9 cellular contexts compared by ENCODE assay signal in the genomic region with DNA sequence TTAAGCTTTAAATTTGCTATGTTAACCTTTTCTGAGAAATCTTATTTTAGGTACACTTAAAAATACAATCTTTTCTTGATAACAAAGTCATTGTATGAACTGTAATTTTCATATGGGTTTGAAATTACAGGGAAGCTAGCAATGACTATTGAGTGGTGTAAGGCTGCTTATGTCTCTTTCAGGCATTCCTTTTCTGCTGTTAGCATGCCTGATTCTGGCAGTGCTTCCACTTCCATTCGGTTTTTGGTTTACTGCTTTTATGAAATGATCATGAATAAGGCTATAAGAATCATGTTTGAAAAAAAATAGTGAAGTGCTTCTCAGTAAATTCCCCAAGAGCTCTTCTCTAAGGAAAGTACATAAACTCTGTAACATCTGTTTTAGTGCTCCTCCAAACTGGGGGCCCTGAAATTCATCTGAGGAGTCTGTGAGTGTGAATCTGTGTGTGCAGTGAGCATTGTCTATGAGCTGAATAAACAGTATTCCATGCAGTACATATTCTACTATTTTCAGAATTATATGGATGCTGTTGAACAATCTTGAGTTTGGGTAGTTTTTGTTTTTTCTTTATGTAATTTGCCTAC.
DNase-seq lines count a peak whose midpoint lies in the region; ATAC-seq lines count a peak whose summit lies in the region.
"Had no signal": no experiment of that assay in that cellular context is flagged by ENCODE, and none has a peak within 500 bp of the region (broad histone marks: within the 10 kb centered on the region; RNA-seq: fewer than 3 reads in every experiment).

No MANE protein-coding gene starts in this region.

- peak overlapping the region; percentile 61 for H3K27ac ChIP-seq in SK-N-MC
- H3K27ac ChIP-seq in CD8-positive, alpha-beta memory T cell (ENCODE audit: low read depth, low read length) = no peak overlapping the region

- CTCF ChIA-PET in CD8-positive, alpha-beta memory T cell (lab: Charles Lee) = no interaction called here

- H3K4me1 Mint-ChIP-seq in CD8-positive, alpha-beta memory T cell = peaks cover 10 to 23% (median 13%) of the 10 kb centered on the region in 3 donors

- H3K36me3 ChIP-seq in SK-N-MC (ENCODE audit: insufficient read depth, low read length) = no peaks in the 10 kb centered on the region; the same call in 1 of the 2 replicates
- H3K36me3 ChIP-seq in CD8-positive, alpha-beta memory T cell (ENCODE audit: insufficient read depth, low read length) = no peaks in the 10 kb centered on the region

- POLR2A ChIA-PET in CD8-positive, alpha-beta memory T cell (lab: Charles Lee) = no interaction called here

- no peaks in the 10 kb centered on the region for H3K27me3 ChIP-seq in CD8-positive, alpha-beta memory T cell (ENCODE audit: insufficient read depth, low read length, poor library complexity, severe bottlenecking)

- H3K9me3 ChIP-seq in SK-N-MC (ENCODE audit: low read depth, low read length) = no peaks in the 10 kb centered on the region
- no peaks in the 10 kb centered on the region for H3K9me3 ChIP-seq in CD8-positive, alpha-beta memory T cell (ENCODE audit: low read length)

- peaks cover 0 to 3% (median 0%) of the 10 kb centered on the region in 5 donors for H3K9me3 Mint-ChIP-seq in CD8-positive, alpha-beta memory T cell

- peak; percentile 23 for ATAC-seq in HG02678 (IDR thresholded peaks at IDR 0.05; ENCODE audit: unreplicated experiment)

- H3K27me3 Mint-ChIP-seq in CD8-positive, alpha-beta memory T cell = no peaks in the 10 kb centered on the region

- H3K9ac ChIP-seq in SK-N-MC (ENCODE audit: insufficient read length) = peak overlapping the region; percentile 28

- no peak overlapping the region for H3K4me3 Mint-ChIP-seq in CD8-positive, alpha-beta memory T cell

- DNase-seq in NCI-H2227 treated with DMSO at 0.1 percent for 48 hours (lab: John Stamatoyannopoulos, UW) (peak; percentile 12), NCI-H2227 (lab: John Stamatoyannopoulos, UW; ENCODE audit: unreplicated experiment) (no peak), SK-N-MC (ENCODE audit: low read depth, low spot score) (no peak), skeletal muscle cell (ENCODE audit: low read depth) (peak; percentile 22), DMS153 treated with DMSO at 0.1 percent for 48 hours (lab: John Stamatoyannopoulos, UW; ENCODE audit: unreplicated experiment) (no peak), NAMALWA (ENCODE audit: low spot score) (no peak)
- DNase-seq in CD8-positive, alpha-beta memory T cell = no peak
- DNase-seq: activated naive CD4-positive, alpha-beta T cell treated with anti-CD3 and anti-CD28 coated beads, Interleukin-2, amount 50 U/mL, for 16 hours had no signal

- no peaks in the 10 kb centered on the region for H3K4me1 ChIP-seq in CD8-positive, alpha-beta memory T cell (ENCODE audit: insufficient read depth, low read length)

- H3K4me3 ChIP-seq in SK-N-MC (no peak overlapping the region), skeletal muscle cell (ENCODE audit: low read depth, low read length) (no peak overlapping the region)
- H3K4me3 ChIP-seq in CD8-positive, alpha-beta memory T cell (ENCODE audit: low read length) = no peak overlapping the region

- H3K27ac Mint-ChIP-seq in CD8-positive, alpha-beta memory T cell = peak overlapping the region in 1 of 8 donors; percentile 34

- peaks cover 3 to 10% (median 3%) of the 10 kb centered on the region in 3 donors for H3K36me3 Mint-ChIP-seq in CD8-positive, alpha-beta memory T cell

Comparison
In these comparisons a context has a peak if more than half of its experiments do, and no peak if none do; other contexts are left out.
1. DNase-seq: peak in NCI-H2227 treated with DMSO at 0.1 percent for 48 hours (single experiment) and skeletal muscle cell (single experiment); none in NCI-H2227 (single experiment), SK-N-MC (single experiment), DMS153 treated with DMSO at 0.1 percent for 48 hours (single experiment), NAMALWA (single experiment) and CD8-positive, alpha-beta memory T cell (0 of 5).